ENCODE assay signal across 21 cellular contexts in the genomic region with DNA sequence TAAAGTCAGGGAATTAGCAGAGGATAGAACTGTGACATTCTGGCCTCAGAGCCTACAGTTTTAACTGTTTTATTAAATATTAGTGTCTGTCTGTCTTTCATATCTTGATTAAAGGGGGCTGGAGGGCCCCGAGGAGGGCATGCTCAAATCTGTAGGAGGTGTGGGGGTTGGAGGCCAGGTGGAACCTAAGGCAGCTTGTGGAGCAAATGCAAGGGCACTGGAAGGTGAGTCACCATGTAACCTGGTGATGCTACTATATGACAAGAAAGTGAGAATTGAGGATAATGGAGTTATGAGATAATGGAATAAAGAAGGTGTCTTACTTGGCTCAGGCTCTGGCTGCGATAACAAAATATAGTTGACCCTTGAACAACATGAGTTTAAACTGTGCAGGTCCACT. TPM values are rescaled to one million over a fixed set of nuclear protein-coding genes. Genes with fewer than 3 reads are reported as not detected.
DNase-seq lines count a peak whose midpoint lies in the region; ATAC-seq and TF ChIP-seq lines count a peak whose summit lies in the region.
"Had no signal": no experiment of that assay in that cellular context is flagged by ENCODE, and none has a peak within 500 bp of the region (broad histone marks: within the 10 kb centered on the region; RNA-seq: fewer than 3 reads in every experiment).

No MANE protein-coding gene starts in this region.

- no peak overlapping the region for H3K4me3 Mint-ChIP-seq in activated CD4-positive, alpha-beta T cell treated with anti-CD3 and anti-CD28 coated beads, Interleukin-2, amount 10 ng/mL, durations not matched to agents 7 days and 5 days
- no peak overlapping the region for H3K4me3 Mint-ChIP-seq in activated naive CD8-positive, alpha-beta T cell treated with anti-CD3 and anti-CD28 coated beads for 36 hours
- H3K4me3 Mint-ChIP-seq: CD14-positive monocyte had no signal

- H3K27me3 ChIP-seq in WERI-Rb-1 (ENCODE audit: insufficient read depth, low read depth, severe bottlenecking), result no peaks in the 10 kb centered on the region
- H3K27me3 ChIP-seq: adrenal gland, stomach had no signal

- no peaks in the 10 kb centered on the region for H3K9me3 Mint-ChIP-seq in activated CD4-positive, alpha-beta T cell treated with anti-CD3 and anti-CD28 coated beads, Interleukin-2, amount 10 ng/mL, durations not matched to agents 7 days and 5 days
- H3K9me3 Mint-ChIP-seq in activated naive CD8-positive, alpha-beta T cell treated with anti-CD3 and anti-CD28 coated beads for 36 hours, result peaks cover 2% of the 10 kb centered on the region

- H3K27ac Mint-ChIP-seq in activated CD4-positive, alpha-beta T cell treated with anti-CD3 and anti-CD28 coated beads, Interleukin-2, amount 10 ng/mL, durations not matched to agents 7 days and 5 days, result peak overlapping the region; percentile 61
- peak overlapping the region; percentile 69 for H3K27ac Mint-ChIP-seq in activated naive CD8-positive, alpha-beta T cell treated with anti-CD3 and anti-CD28 coated beads for 36 hours

- peaks cover 40% of the 10 kb centered on the region for H3K4me1 Mint-ChIP-seq in activated CD4-positive, alpha-beta T cell treated with anti-CD3 and anti-CD28 coated beads, Interleukin-2, amount 10 ng/mL, durations not matched to agents 7 days and 5 days
- peaks cover 51% of the 10 kb centered on the region for H3K4me1 Mint-ChIP-seq in activated naive CD8-positive, alpha-beta T cell treated with anti-CD3 and anti-CD28 coated beads for 36 hours

- no peaks in the 10 kb centered on the region for H3K9me3 ChIP-seq in WERI-Rb-1 (ENCODE audit: severe bottlenecking)
- H3K9me3 ChIP-seq: adrenal gland, HAP-1, lower lobe of right lung, stomach had no signal

- no peaks in the 10 kb centered on the region for H3K36me3 Mint-ChIP-seq in activated CD4-positive, alpha-beta T cell treated with anti-CD3 and anti-CD28 coated beads, Interleukin-2, amount 10 ng/mL, durations not matched to agents 7 days and 5 days (ENCODE audit: low read depth)
- H3K36me3 Mint-ChIP-seq in activated naive CD8-positive, alpha-beta T cell treated with anti-CD3 and anti-CD28 coated beads for 36 hours, result peaks cover 1% of the 10 kb centered on the region
- H3K36me3 Mint-ChIP-seq: CD14-positive monocyte had no signal

- H3K36me3 ChIP-seq in WERI-Rb-1, result no peaks in the 10 kb centered on the region
- H3K36me3 ChIP-seq: adrenal gland, HAP-1, lower lobe of right lung, stomach had no signal

- DNase-seq in activated CD4-positive, alpha-beta T cell treated with anti-CD3 and anti-CD28 coated beads for 4 hours, result peak; percentile 34 to 48
- DNase-seq in activated CD4-positive, alpha-beta T cell treated with anti-CD3 and anti-CD28 coated beads, Interleukin-2, amount 50 U/mL, for 1 hour, result no peak
- DNase-seq in activated CD4-positive, alpha-beta T cell treated with anti-CD3 and anti-CD28 coated beads, Interleukin-2, amount 10 ng/mL, durations not matched to agents 7 days and 5 days, result no peak
- peak; percentile 36 for DNase-seq in activated naive CD8-positive, alpha-beta T cell treated with anti-CD3 and anti-CD28 coated beads for 36 hours
- peak; percentile 1 for DNase-seq in stimulated activated CD8-positive, alpha-beta memory T cell treated with anti-CD3 and anti-CD28 coated beads, Interleukin-12 subunit alpha, Interleukin-12 subunit beta, amount 100 ng/mL, for 4 hours (ENCODE audit: low read depth)
- DNase-seq in WERI-Rb-1, result no peak
- no peak for DNase-seq in occipital lobe (lab: John Stamatoyannopoulos, UW)
- DNase-seq: adrenal gland; caudate nucleus; effector CD4-positive, alpha-beta T cell; lower lobe of right lung; NCI-H2029; NCI-H524 treated with DMSO at 0.1 percent for 48 hours; SHP77; stomach had no signal

- ATAC-seq in GM21447 (IDR thresholded peaks at IDR 0.05; ENCODE audit: unreplicated experiment), result no peak
- ATAC-seq: lower lobe of right lung had no signal

- no peak overlapping the region for H3K27ac ChIP-seq in WERI-Rb-1
- H3K27ac ChIP-seq: adrenal gland, lower lobe of right lung, parathyroid adenoma, stomach had no signal

- no peak overlapping the region for H3K4me3 ChIP-seq in WERI-Rb-1 (ENCODE audit: low read depth, low read length)
- H3K4me3 ChIP-seq: adrenal gland, HAP-1, lower lobe of right lung, stomach had no signal

- CTCF ChIA-PET in activated CD4-positive, alpha-beta T cell treated with anti-CD3 and anti-CD28 coated beads, Interleukin-2, amount 10 ng/mL, durations not matched to agents 7 days and 5 days (lab: Charles Lee), result interaction anchor here (0.6 kb wide), 1 partner anchor 51 kb away, joined by 3 read pairs; no protein-coding TSS in a partner anchor

- POLR2A ChIA-PET in activated CD4-positive, alpha-beta T cell treated with anti-CD3 and anti-CD28 coated beads, Interleukin-2, amount 10 ng/mL, durations not matched to agents 7 days and 5 days (lab: Charles Lee), result no interaction called here

- peaks cover 8% of the 10 kb centered on the region for H3K27me3 Mint-ChIP-seq in activated CD4-positive, alpha-beta T cell treated with anti-CD3 and anti-CD28 coated beads, Interleukin-2, amount 10 ng/mL, durations not matched to agents 7 days and 5 days
- no peaks in the 10 kb centered on the region for H3K27me3 Mint-ChIP-seq in activated naive CD8-positive, alpha-beta T cell treated with anti-CD3 and anti-CD28 coated beads for 36 hours

- TF ChIP-seq CTCF in WERI-Rb-1 (IDR thresholded peaks at IDR 0.05; ENCODE audit: low read depth, low read length), result no peak

RNA-seq across cellular contexts. Expression of gene TMEM86A, which starts 27.3 kb away (rescaled TPM):
- total RNA-seq in activated CD4-positive, alpha-beta T cell treated with anti-CD3 and anti-CD28 coated beads, Interleukin-2, amount 10 ng/mL, durations not matched to agents 7 days and 5 days, result under 1 TPM; 0.25 to 0.42 TPM
- total RNA-seq in activated naive CD8-positive, alpha-beta T cell treated with anti-CD3 and anti-CD28 coated beads for 36 hours, result under 1 TPM; 0.25 to 0.52 TPM
- 6.9 TPM for total RNA-seq in occipital lobe

RNA-seq across cellular contexts. Expression of gene SPTY2D1, which starts 37.1 kb away (rescaled TPM):
- total RNA-seq in activated CD4-positive, alpha-beta T cell treated with anti-CD3 and anti-CD28 coated beads, Interleukin-2, amount 10 ng/mL, durations not matched to agents 7 days and 5 days, result 10 to 100 TPM; 26.9 to 31.0 TPM
- total RNA-seq in activated naive CD8-positive, alpha-beta T cell treated with anti-CD3 and anti-CD28 coated beads for 36 hours, result 10 to 100 TPM; 23.3 to 23.4 TPM
- total RNA-seq in occipital lobe, result 11.2 TPM

RNA-seq across cellular contexts. Expression of gene IGSF22, which starts 54.7 kb away (rescaled TPM):
- total RNA-seq in activated CD4-positive, alpha-beta T cell treated with anti-CD3 and anti-CD28 coated beads, Interleukin-2, amount 10 ng/mL, durations not matched to agents 7 days and 5 days, result under 1 TPM in 1 of 2 experiments, not detected in 1; 0.05 TPM
- total RNA-seq in activated naive CD8-positive, alpha-beta T cell treated with anti-CD3 and anti-CD28 coated beads for 36 hours, result 1 to 10 TPM; 1.1 to 1.3 TPM
- total RNA-seq in occipital lobe, result 0.16 TPM
- total RNA-seq: A673, Daoy had no signal

Comparison
In these comparisons a context has a peak if more than half of its experiments do, and no peak if none do; other contexts are left out.
1. DNase-seq: peak in activated CD4-positive, alpha-beta T cell treated with anti-CD3 and anti-CD28 coated beads for 4 hours (2 of 2), activated naive CD8-positive, alpha-beta T cell treated with anti-CD3 and anti-CD28 coated beads for 36 hours (single experiment) and stimulated activated CD8-positive, alpha-beta memory T cell treated with anti-CD3 and anti-CD28 coated beads, Interleukin-12 subunit alpha, Interleukin-12 subunit beta, amount 100 ng/mL, for 4 hours (single experiment); none in activated CD4-positive, alpha-beta T cell treated with anti-CD3 and anti-CD28 coated beads, Interleukin-2, amount 50 U/mL, for 1 hour (single experiment), activated CD4-positive, alpha-beta T cell treated with anti-CD3 and anti-CD28 coated beads, Interleukin-2, amount 10 ng/mL, durations not matched to agents 7 days and 5 days (single experiment), WERI-Rb-1 (single experiment) and occipital lobe (single experiment).